ENCODE assay signal across 1 cellular context in the genomic region with DNA sequence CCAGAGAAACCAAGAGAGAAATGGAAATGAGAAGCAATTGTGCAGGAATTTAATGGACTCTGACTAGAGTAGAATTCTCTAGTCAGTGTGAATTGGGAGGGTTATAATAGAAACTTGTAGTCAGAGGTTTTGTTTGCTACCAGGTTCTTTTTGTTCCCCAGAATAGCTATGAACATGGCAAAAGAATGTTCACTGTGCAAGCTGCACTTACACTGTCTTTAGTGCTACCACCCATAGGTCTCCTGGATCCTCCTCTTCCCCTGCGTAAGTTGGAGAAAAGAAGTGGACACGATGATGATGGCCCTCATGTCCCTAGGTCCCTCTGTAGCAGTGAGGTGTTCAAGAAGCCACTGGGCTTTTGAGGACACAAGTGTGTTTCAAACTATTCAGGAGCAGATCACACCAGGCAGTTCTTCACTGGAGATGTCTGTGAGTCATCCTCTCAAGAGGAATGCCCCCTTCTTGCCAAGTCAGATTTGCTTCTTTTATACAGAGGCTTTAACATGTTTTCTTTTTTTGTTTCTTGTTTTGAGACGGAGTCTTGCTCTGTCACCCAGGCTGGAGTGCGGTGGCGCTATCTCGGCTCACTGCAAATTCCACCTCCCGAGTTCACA.
TF ChIP-seq lines count a peak whose summit lies in the region.

No MANE protein-coding gene starts in this region.

TF ChIP-seq in IMR-90, 13 proteins besides CTCF, POLR2A, EP300 and RAD21 (continued from another document):
- TF ChIP-seq, protein P1, sequence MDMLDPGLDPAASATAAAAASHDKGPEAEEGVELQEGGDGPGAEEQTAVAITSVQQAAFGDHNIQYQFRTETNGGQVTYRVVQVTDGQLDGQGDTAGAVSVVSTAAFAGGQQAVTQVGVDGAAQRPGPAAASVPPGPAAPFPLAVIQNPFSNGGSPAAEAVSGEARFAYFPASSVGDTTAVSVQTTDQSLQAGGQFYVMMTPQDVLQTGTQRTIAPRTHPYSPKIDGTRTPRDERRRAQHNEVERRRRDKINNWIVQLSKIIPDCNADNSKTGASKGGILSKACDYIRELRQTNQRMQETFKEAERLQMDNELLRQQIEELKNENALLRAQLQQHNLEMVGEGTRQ (IDR thresholded peaks at IDR 0.05; ENCODE audit: low read depth, low read length) = no peak
- no peak for TF ChIP-seq NFE2L2 (IDR thresholded peaks at IDR 0.05; ENCODE audit: low read depth, low read length)
